8 cellular contexts compared by ENCODE assay signal in the genomic region with DNA sequence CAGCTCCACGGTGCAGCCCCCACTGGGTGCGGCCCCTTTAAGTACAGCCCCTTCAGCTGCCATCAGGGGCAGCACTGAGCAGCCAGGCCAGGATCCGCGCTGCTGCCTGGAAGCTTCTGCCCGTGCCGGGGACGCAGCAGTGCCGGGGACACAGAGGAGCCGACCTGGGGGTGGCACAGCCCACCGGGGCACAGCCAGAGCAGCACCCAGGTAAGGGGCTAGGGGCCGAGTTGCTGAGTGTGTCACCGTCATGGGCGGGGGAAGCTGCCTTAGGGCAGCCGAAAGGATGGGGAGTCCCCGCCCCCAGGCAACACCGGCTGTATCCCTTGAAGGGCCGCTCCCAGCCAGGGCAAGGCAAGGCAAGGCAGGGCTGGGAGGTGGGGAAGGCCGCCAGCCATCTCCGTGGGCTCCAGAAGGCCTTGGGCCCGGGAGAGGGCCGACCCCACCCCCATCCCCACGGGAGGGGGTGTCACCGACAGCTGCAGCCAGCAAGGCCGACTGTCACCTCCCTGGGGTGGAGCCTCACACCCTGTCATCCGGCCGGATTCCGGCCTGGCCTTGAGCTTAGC. TPM values are rescaled to one million over a fixed set of nuclear protein-coding genes. Genes with fewer than 3 reads are reported as not detected.
A peak's percentile ranks its signal among the peaks of the same experiment; 100 is the strongest.
DNase-seq lines count a peak whose midpoint lies in the region; ATAC-seq and TF ChIP-seq lines count a peak whose summit lies in the region.
"Not testable (repeated sequence)": the region's sequence is repeated elsewhere in the genome, so short reads cannot be mapped to it uniquely, and the experiment has no call there.

A gene (plus strand): TSS at position 99 of the 569 bp plus-strand sequence. CDS start 1,937 bp downstream, outside the sequence.

- CTCF ChIA-PET in naive thymus-derived CD4-positive, alpha-beta T cell (lab: Charles Lee) = interaction anchor here (1.0 to 1.1 kb wide), 2 partner anchors 25 to 193 kb away, joined by 3 to 6 read pairs; no protein-coding TSS in a partner anchor

- H3K9me3 ChIP-seq in naive thymus-derived CD4-positive, alpha-beta T cell (ENCODE audit: control insufficient read depth in 2 of 3, low read length in 3 of 3) = not testable (repeated sequence)

- H3K4me1 ChIP-seq in naive thymus-derived CD4-positive, alpha-beta T cell (ENCODE audit: control insufficient read depth in 2 of 2, insufficient read depth in 2 of 2, low read length in 2 of 2) = not testable (repeated sequence)

- intact Hi-C loops in naive thymus-derived CD4-positive, alpha-beta T cell (cut with micrococcal nuclease) = loop anchor here in 1 of 2 donors (1.0 kb wide), 4 partner anchors 44 to 193 kb away; a partner anchor contains a TSS

- not testable (repeated sequence) for H3K9me3 Mint-ChIP-seq in naive thymus-derived CD4-positive, alpha-beta T cell

- POLR2A ChIA-PET in naive thymus-derived CD4-positive, alpha-beta T cell (lab: Charles Lee) = interaction anchor here (0.6 to 1.9 kb wide), 4 partner anchors 40 to 105 kb away, joined by 3 to 7 read pairs (median 4); a partner anchor contains a TSS

- peak within 1 kb of the TSS in 2 of 9 donors; percentile 48 to 72 for H3K27ac Mint-ChIP-seq in naive thymus-derived CD4-positive, alpha-beta T cell

- peak within 1 kb of the TSS; percentile 50 for H3K4me3 ChIP-seq in LNCaP clone FGC (ENCODE audit: low read depth, low read length)
- H3K4me3 ChIP-seq in naive thymus-derived CD4-positive, alpha-beta T cell (ENCODE audit: low read length) = peak within 1 kb of the TSS; percentile 83

- peak; percentile 93 for ATAC-seq in naive thymus-derived CD4-positive, alpha-beta T cell

- H3K4me3 Mint-ChIP-seq in naive thymus-derived CD4-positive, alpha-beta T cell = peak within 1 kb of the TSS; percentile 71 to 94 (median 82)

- TF ChIP-seq POLR2A in Raji (IDR thresholded peaks at IDR 0.05; ENCODE audit: insufficient read depth, low read depth, low read length) = peak; percentile 22; the same call in 1 of the 2 replicates

- H3K27me3 Mint-ChIP-seq in naive thymus-derived CD4-positive, alpha-beta T cell = peaks cover 0 to 13% (median 0%) of the 10 kb centered on the region in 5 donors

- DNase-seq in DMS53 treated with DMSO at 0.1 percent for 48 hours (lab: John Stamatoyannopoulos, UW; ENCODE audit: unreplicated experiment) (peak; percentile 35), GOT3 (lab: John Stamatoyannopoulos, UW) (peak; percentile 66), LNCaP clone FGC (ENCODE audit: low read depth) (peak; percentile 38), fibroblast of gingiva (ENCODE audit: low read depth) (peak; percentile 60)
- peak; percentile 58 to 62 for DNase-seq in activated T-helper 1 cell treated with anti-CD3 and anti-CD28 coated beads, Interleukin-2, amount 50 U/mL, for 16 hours (ENCODE audit: low read depth in 1 of 2, low spot score in 1 of 2)
- DNase-seq in naive thymus-derived CD4-positive, alpha-beta T cell = peak; percentile 63 to 82 (median 77)
- peak; percentile 43 to 55 for DNase-seq in stimulated activated CD8-positive, alpha-beta memory T cell treated with anti-CD3 and anti-CD28 coated beads, Interleukin-7, amount 100 ng/mL, for 1 hour (ENCODE audit: low read depth in 2 of 2)

- peaks cover 0 to 19% (median 0%) of the 10 kb centered on the region in 3 experiments for H3K36me3 ChIP-seq in naive thymus-derived CD4-positive, alpha-beta T cell (ENCODE audit: control insufficient read depth in 2 of 3, insufficient read depth in 3 of 3, low read length in 3 of 3)

- H3K27ac ChIP-seq in naive thymus-derived CD4-positive, alpha-beta T cell (ENCODE audit: low read depth, low read length) = not testable (repeated sequence)

- H3K27me3 ChIP-seq in naive thymus-derived CD4-positive, alpha-beta T cell (ENCODE audit: control insufficient read depth in 2 of 2, insufficient read depth in 2 of 2, low read length in 2 of 2) = not testable (repeated sequence)

- TF ChIP-seq CTCF in LNCaP clone FGC (IDR thresholded peaks at IDR 0.05; ENCODE audit: control insufficient read depth, extremely low read depth, insufficient read depth) = peak; percentile 84

- H3K36me3 Mint-ChIP-seq in naive thymus-derived CD4-positive, alpha-beta T cell = not testable (repeated sequence)

- H3K4me1 Mint-ChIP-seq in naive thymus-derived CD4-positive, alpha-beta T cell = peaks cover 2 to 19% (median 11%) of the 10 kb centered on the region in 7 donors

RNA-seq across cellular contexts. Expression of the gene that starts here (rescaled TPM):
- 1 to 10 TPM in 3 of 5 experiments, under 1 TPM in 2; 0.81 to 7.5 (median 1.8) TPM for total RNA-seq in naive thymus-derived CD4-positive, alpha-beta T cell
- polyA plus RNA-seq in naive thymus-derived CD4-positive, alpha-beta T cell = under 1 TPM in 1 of 2 donors, not detected in 1; 0.04 TPM
